ENCODE assay signal across 8 cellular contexts in genomic region chr5:179819296-179820126, GRCh38. TPM values are rescaled to one million over a fixed set of nuclear protein-coding genes. Genes with fewer than 3 reads are reported as not detected.
DNase-seq lines count a peak whose midpoint lies in the region; ATAC-seq and TF ChIP-seq lines count a peak whose summit lies in the region.

No MANE protein-coding gene starts in this region.

- 18 to 23% methylated on average over 23 to 25 of the region's 26 CpGs for WGBS in GM23248 (ENCODE audit: low coverage in 1 of 2, low lambda C conversion rate in 2 of 2, missing lambda C conversion rate in 2 of 2), 2 experiments
- 20% methylated on average over 26 of the region's 26 CpGs for WGBS in prostate gland

- peak overlapping the region; percentile 91 for H3K4me2 ChIP-seq in GM23248 (ENCODE audit: unreplicated experiment)
- peak overlapping the region; percentile 95 for H3K4me2 ChIP-seq in OCI-LY3 (ENCODE audit: low read length)

- H4K20me1 ChIP-seq in GM23248 (ENCODE audit: insufficient read depth) (peaks cover 11% of the 10 kb centered on the region; the same call in 1 of the 2 replicates), OCI-LY3 (ENCODE audit: insufficient read depth, low read length) (peaks cover 32% of the 10 kb centered on the region)

- DNase-seq in COR-L47 (lab: John Stamatoyannopoulos, UW) (peak; percentile 67), GM23248 (peak; percentile 81), amniotic epithelial cell (ENCODE audit: low read depth) (peak; percentile 73), right atrium auricular region (ENCODE audit: low spot score) (no peak), prostate gland (ENCODE audit: low spot score) (peak; percentile 59), middle frontal gyrus (ENCODE audit: extremely low spot score, low spot score) (no peak)

- H2AFZ ChIP-seq in GM23248 (peak overlapping the region; percentile 75), OCI-LY3 (ENCODE audit: low read depth, low read length) (no peak overlapping the region; the same call in 1 of the 2 replicates)

- no peak for TF ChIP-seq CTCF in OCI-LY3 (IDR thresholded peaks at IDR 0.05; ENCODE audit: low read depth, low read length)
- no peak for TF ChIP-seq CTCF in right atrium auricular region (IDR thresholded peaks at IDR 0.05)
- no peak for TF ChIP-seq CTCF in prostate gland (IDR thresholded peaks at IDR 0.05)

- no peaks in the 10 kb centered on the region; the same call in 1 of the 2 replicates for H3F3A ChIP-seq in GM23248 (ENCODE audit: insufficient read depth)

- H3K4me1 ChIP-seq in GM23248 (ENCODE audit: insufficient read depth) (peaks cover 33% of the 10 kb centered on the region), OCI-LY3 (ENCODE audit: low read length) (peaks cover 34% of the 10 kb centered on the region), right atrium auricular region (peaks cover 0 to 67% of the 10 kb centered on the region in 2 donors), prostate gland (replicated peaks) (peaks cover 27% of the 10 kb centered on the region)

- peak overlapping the region; percentile 97 for H3K9ac ChIP-seq in GM23248
- peak overlapping the region; percentile 93 for H3K9ac ChIP-seq in OCI-LY3 (ENCODE audit: low read length)

- peak; percentile 18 for TF ChIP-seq POLR2A in prostate gland (IDR thresholded peaks at IDR 0.05)

- H3K4me3 ChIP-seq in GM23248 = peak overlapping the region; percentile 78
- peak overlapping the region; percentile 91 for H3K4me3 ChIP-seq in OCI-LY3 (ENCODE audit: low read length)
- peak overlapping the region; percentile 76 to 100 for H3K4me3 ChIP-seq in right atrium auricular region
- H3K4me3 ChIP-seq in prostate gland = peak overlapping the region; percentile 33 to 98

- no peaks in the 10 kb centered on the region for H3K9me2 ChIP-seq in GM23248 (ENCODE audit: insufficient read depth)

- H3K27me3 ChIP-seq in GM23248 (replicated peaks; ENCODE audit: insufficient read depth) (no peaks in the 10 kb centered on the region), OCI-LY3 (ENCODE audit: low read depth, low read length) (no peaks in the 10 kb centered on the region), right atrium auricular region (no peaks in the 10 kb centered on the region), prostate gland (replicated peaks; ENCODE audit: insufficient read depth) (no peaks in the 10 kb centered on the region)

- intact Hi-C loops in prostate gland (cut with DNase I) = loop anchor here (2.0 to 5.0 kb wide), 3 partner anchors 13 to 122 kb away; partner anchors contain the start of genes CANX, MGAT4B and MRNIP

- no peak for ATAC-seq in HG02981 (IDR thresholded peaks at IDR 0.05; ENCODE audit: unreplicated experiment)

- H3K79me2 ChIP-seq in GM23248 (ENCODE audit: insufficient read depth) (peaks cover 27% of the 10 kb centered on the region), OCI-LY3 (ENCODE audit: low read length) (peaks cover 52% of the 10 kb centered on the region)

- H3K27ac ChIP-seq in GM23248 (peak overlapping the region; percentile 91), OCI-LY3 (ENCODE audit: low read length) (peak overlapping the region; percentile 87), right atrium auricular region (peak overlapping the region; percentile 96 to 100), prostate gland (peak overlapping the region; percentile 100)

- H3K36me3 ChIP-seq in GM23248 (ENCODE audit: low read depth) (peaks cover 4% of the 10 kb centered on the region; the same call in 1 of the 2 replicates), OCI-LY3 (replicated peaks; ENCODE audit: low read depth, low read length) (peaks cover 34% of the 10 kb centered on the region), right atrium auricular region (peaks cover 27% of the 10 kb centered on the region), prostate gland (peaks cover 11% of the 10 kb centered on the region in 2 donors)

- H3K9me3 ChIP-seq in GM23248 (ENCODE audit: low read depth) = no peaks in the 10 kb centered on the region
- no peaks in the 10 kb centered on the region for H3K9me3 ChIP-seq in OCI-LY3 (ENCODE audit: insufficient read depth, low read length)
- H3K9me3 ChIP-seq in right atrium auricular region = no peaks in the 10 kb centered on the region
- no peaks in the 10 kb centered on the region for H3K9me3 ChIP-seq in prostate gland

- in situ Hi-C loops in GM23248 (cut with MboI) = no loop called here

RNA-seq across cellular contexts. Expression of gene SQSTM1, which starts 1.2 kb away (rescaled TPM):
- 211 and 228 TPM in 2 replicates for total RNA-seq in GM23248 (2014; rRNA removed; shearing (Covaris generic))
- 265 and 310 TPM in 2 replicates for polyA plus RNA-seq in GM23248 (2016; fragmentation: Nextera tagmentation; extraction: Ambion mirVana)
- 100 to 1,000 TPM; 379 to 436 TPM for total RNA-seq in right atrium auricular region
- 100 to 1,000 TPM; 377 to 527 TPM for total RNA-seq in prostate gland

RNA-seq across cellular contexts. Expression of gene MGAT4B, which starts 12.8 kb away (rescaled TPM):
- 139 and 143 TPM in 2 replicates for total RNA-seq in GM23248 (2014; rRNA removed; shearing (Covaris generic))
- 28.0 and 28.9 TPM in 2 replicates for polyA plus RNA-seq in GM23248 (2016; fragmentation: Nextera tagmentation; extraction: Ambion mirVana)
- total RNA-seq in right atrium auricular region = 10 to 100 TPM; 71.7 to 77.1 TPM
- 100 to 1,000 TPM in 1 of 2 donors, 10 to 100 TPM in 1; 82.7 to 142 TPM for total RNA-seq in prostate gland

RNA-seq across cellular contexts. Expression of gene LTC4S, which starts 25.7 kb away (rescaled TPM):
- total RNA-seq in GM23248 (2014; rRNA removed; shearing (Covaris generic)) = 3.7 and 6.6 TPM in 2 replicates
- 1.6 and 2.0 TPM in 2 replicates for polyA plus RNA-seq in GM23248 (2016; fragmentation: Nextera tagmentation; extraction: Ambion mirVana)
- total RNA-seq in right atrium auricular region (10 to 100 TPM in 1 of 2 donors, 1 to 10 TPM in 1; 9.0 to 11.1 TPM), prostate gland (1 to 10 TPM; 7.8 to 8.2 TPM)

RNA-seq across cellular contexts. Expression of gene MRNIP, which starts 39.1 kb away (rescaled TPM):
- 17.3 and 23.0 TPM in 2 replicates for total RNA-seq in GM23248 (2014; rRNA removed; shearing (Covaris generic))
- 13.3 and 14.1 TPM in 2 replicates for polyA plus RNA-seq in GM23248 (2016; fragmentation: Nextera tagmentation; extraction: Ambion mirVana)
- total RNA-seq in right atrium auricular region (10 to 100 TPM; 12.5 to 20.3 TPM), prostate gland (10 to 100 TPM; 30.0 to 55.2 TPM)

Comparison
In these comparisons a context has a peak if more than half of its experiments do, and no peak if none do; other contexts are left out.
1. DNase-seq: peak in COR-L47 (single experiment), GM23248 (single experiment), amniotic epithelial cell (single experiment) and prostate gland (single experiment); none in right atrium auricular region (single experiment) and middle frontal gyrus (single experiment).
2. Peak in every context shown above with its lines, with median percentiles within 50 percentile points of each other: H3K27ac ChIP-seq and H3K4me3 ChIP-seq.